ENCODE assay signal across 12 cellular contexts in genomic region chr2:94871226-94872087, GRCh38. TPM values are rescaled to one million over a fixed set of nuclear protein-coding genes. Genes with fewer than 3 reads are reported as not detected.
DNase-seq lines count a peak whose midpoint lies in the region; ATAC-seq and TF ChIP-seq lines count a peak whose summit lies in the region.
"Had no signal": no experiment of that assay in that cellular context is flagged by ENCODE, and none has a peak within 500 bp of the region (broad histone marks: within the 10 kb centered on the region; RNA-seq: fewer than 3 reads in every experiment).

Gene TEKT4 (plus strand): TSS chr2:94871430. CDS start chr2:94871580, 150 bp downstream.

- no peak within 1 kb of the TSS for H3K9ac ChIP-seq in IMR-90 (ENCODE audit: low read depth, low read length)

- intact Hi-C loops in IMR-90 (cut with micrococcal nuclease), result no loop called here

- H3K23ac ChIP-seq in IMR-90 (ENCODE audit: low read depth, low read length), result no peak within 1 kb of the TSS

- H3K27ac ChIP-seq in IMR-90 (ENCODE audit: insufficient read depth, low read length), result no peak within 1 kb of the TSS
- H3K27ac ChIP-seq: thoracic aorta had no signal

- H3K4me3 Mint-ChIP-seq in brain (peak within 1 kb of the TSS; percentile 39 to 70 (median 66)), nephron progenitor cell (peak within 1 kb of the TSS; percentile 72)

- no peak within 1 kb of the TSS for H4K5ac ChIP-seq in IMR-90 (ENCODE audit: low read depth, low read length)

- no peak within 1 kb of the TSS for H2BK15ac ChIP-seq in IMR-90 (ENCODE audit: low read depth, low read length)

- TF ChIP-seq CTCF in IMR-90 (conservative IDR thresholded peaks at IDR 0.05; ENCODE audit: low read depth, low read length) (no peak), brain (conservative IDR thresholded peaks at IDR 0.05) (no peak), nephron progenitor cell (IDR thresholded peaks at IDR 0.05) (no peak)

- no peak within 1 kb of the TSS for H3K14ac ChIP-seq in IMR-90 (replicated peaks; ENCODE audit: low read depth, low read length)

- H4K20me1 ChIP-seq in IMR-90 (ENCODE audit: insufficient read depth, low read length), result no peaks in the 10 kb centered on the region

- no peaks in the 10 kb centered on the region for H3K9me3 ChIP-seq in IMR-90 (ENCODE audit: control insufficient read depth, insufficient read depth, low read length)
- H3K9me3 ChIP-seq: thoracic aorta had no signal

- DNase-seq in DMS53 treated with DMSO at 0.1 percent for 48 hours (lab: John Stamatoyannopoulos, UW; ENCODE audit: unreplicated experiment), result peak; percentile 79
- DNase-seq in IMR-90, result no peak
- peak; percentile 72 for DNase-seq in nephron progenitor cell
- DNase-seq in stimulated activated naive CD4-positive, alpha-beta T cell (lab: John Stamatoyannopoulos, UW), result no peak
- DNase-seq in nucleus accumbens (lab: John Stamatoyannopoulos, UW), result no peak
- DNase-seq: NCI-H1092; stimulated activated CD4-positive, alpha-beta T cell treated with anti-CD3 and anti-CD28 coated beads, Interleukin-2, amount 100 ng/mL, for 24 hours had no signal

- no peak within 1 kb of the TSS for H4K8ac ChIP-seq in IMR-90 (ENCODE audit: low read depth in 2 of 2, low read length in 2 of 2)

- H3K9me3 Mint-ChIP-seq in brain (no peaks in the 10 kb centered on the region), nephron progenitor cell (peaks cover 20% of the 10 kb centered on the region)

- no peak within 1 kb of the TSS for H3K56ac ChIP-seq in IMR-90 (ENCODE audit: extremely low read depth, insufficient read depth, low read length)

- no peaks in the 10 kb centered on the region for H3K79me1 ChIP-seq in IMR-90 (ENCODE audit: low read depth in 1 of 2, low read length in 2 of 2)

- peaks cover 17% of the 10 kb centered on the region for H3K27me3 Mint-ChIP-seq in brain
- H3K27me3 Mint-ChIP-seq in nephron progenitor cell (ENCODE audit: low read depth, poor library complexity), result peaks cover 57% of the 10 kb centered on the region

- H3K27me3 ChIP-seq in IMR-90 (ENCODE audit: control insufficient read depth, insufficient read depth, low read length), result peaks cover 2% of the 10 kb centered on the region; the same call in 1 of the 2 replicates

- H3K4me2 ChIP-seq in IMR-90 (ENCODE audit: low read depth, low read length), result no peak within 1 kb of the TSS

- H3K36me3 Mint-ChIP-seq in brain (no peaks in the 10 kb centered on the region), nephron progenitor cell (ENCODE audit: low read depth) (no peaks in the 10 kb centered on the region)

- H2BK120ac ChIP-seq in IMR-90 (ENCODE audit: low read depth, low read length), result no peak within 1 kb of the TSS

- dilution Hi-C loops in IMR-90 (cut with HindIII; ENCODE audit: low sequenced_read_pairs, unreplicated experiment), result no loop called here

- TF ChIP-seq RAD21 in IMR-90 (IDR thresholded peaks at IDR 0.05; ENCODE audit: low read length), result no peak

- no peak within 1 kb of the TSS for H2AK5ac ChIP-seq in IMR-90 (ENCODE audit: low read depth, low read length)

- H2BK5ac ChIP-seq in IMR-90 (ENCODE audit: low read depth, low read length, poor library complexity, severe bottlenecking), result no peak within 1 kb of the TSS

- H2AFZ ChIP-seq in IMR-90 (replicated peaks; ENCODE audit: low read length, poor library complexity), result no peak within 1 kb of the TSS

- no TSS peak for BruUV-seq in IMR-90 (replicated peaks; lab: Mats Ljungman, UMichigan)

- in situ Hi-C loops in IMR-90 (cut with MboI; ENCODE audit: low sequenced_read_pairs), result no loop called here

- H4K91ac ChIP-seq in IMR-90 (ENCODE audit: insufficient read depth, low read depth, low read length), result no peak within 1 kb of the TSS

- H3K4me3 ChIP-seq in IMR-90 (ENCODE audit: insufficient read depth, low read depth, low read length), result no peak within 1 kb of the TSS
- H3K4me3 ChIP-seq: thoracic aorta had no signal

- H3K4ac ChIP-seq in IMR-90 (ENCODE audit: low read depth, low read length), result no peak within 1 kb of the TSS

- WGBS in IMR-90 (ENCODE audit: extremely low coverage in 2 of 2, insufficient read length in 1 of 2), 2 experiments, result 36% methylated on average over 33 of the region's 59 CpGs; no CpG with 5 or more reads in 1 of the 2 experiments

- H3K4me1 Mint-ChIP-seq in brain, result no peaks in the 10 kb centered on the region
- peaks cover 9% of the 10 kb centered on the region for H3K4me1 Mint-ChIP-seq in nephron progenitor cell

- no peaks in the 10 kb centered on the region for H3K9me1 ChIP-seq in IMR-90 (ENCODE audit: insufficient read depth, low read length)

- no peak within 1 kb of the TSS for H3K18ac ChIP-seq in IMR-90 (ENCODE audit: low read depth, low read length)

- no peak within 1 kb of the TSS for H2BK20ac ChIP-seq in IMR-90 (ENCODE audit: low read depth, low read length)

- no peak for TF ChIP-seq POLR2A in IMR-90 (IDR thresholded peaks at IDR 0.05; ENCODE audit: low read depth, low read length)

- no peaks in the 10 kb centered on the region for H3K36me3 ChIP-seq in IMR-90 (ENCODE audit: control insufficient read depth, insufficient read depth, low read length)
- H3K36me3 ChIP-seq: thoracic aorta had no signal

- ATAC-seq in IMR-90 (ENCODE audit: low read depth) (peak; percentile 63), GM21717 (IDR thresholded peaks at IDR 0.05; ENCODE audit: unreplicated experiment) (no peak), HG03095 (IDR thresholded peaks at IDR 0.05; ENCODE audit: unreplicated experiment) (no peak)

- no peak within 1 kb of the TSS for H2AK9ac ChIP-seq in IMR-90 (replicated peaks; ENCODE audit: low read depth, low read length, poor library complexity)

- H3K27ac Mint-ChIP-seq in brain (no peak within 1 kb of the TSS), nephron progenitor cell (peak within 1 kb of the TSS; percentile 59)

- H3K4me1 ChIP-seq in IMR-90 (ENCODE audit: control insufficient read depth, insufficient read depth, low read length), result no peaks in the 10 kb centered on the region

- POLR2A ChIA-PET in IMR-90 (lab: Charles Lee; ENCODE audit: unreplicated experiment), result no interaction called here

- CTCF ChIA-PET in IMR-90 (lab: Yijun Ruan, JAX), result no interaction called here

TF ChIP-seq in IMR-90, 13 proteins besides CTCF, POLR2A, EP300 and RAD21:
- TF ChIP-seq USF2 (IDR thresholded peaks at IDR 0.05; ENCODE audit: low read depth, low read length), result no peak
- no peak for TF ChIP-seq ELK1 (IDR thresholded peaks at IDR 0.05; ENCODE audit: borderline replicate concordance, low read depth, low read length)
- TF ChIP-seq MXI1 (IDR thresholded peaks at IDR 0.05; ENCODE audit: borderline replicate concordance, low read depth, low read length), result no peak
- TF ChIP-seq BHLHE40 (IDR thresholded peaks at IDR 0.05; ENCODE audit: low read depth, low read length), result no peak
- TF ChIP-seq SMC3 (IDR thresholded peaks at IDR 0.05; ENCODE audit: low read depth, low read length), result no peak

RNA-seq across cellular contexts. Expression of gene TEKT4, which starts in this region (rescaled TPM):
- not detected in 2 replicates for total RNA-seq in IMR-90 (2012; rRNA removed)
- polyA plus RNA-seq in IMR-90 (2012; rRNA removed) (not detected in 2 replicates), brain (ENCODE audit: insufficient read depth, low read depth, low replicate concordance) (not detected)
- polyA plus RNA-seq in IMR-90 (2012; cell fraction: cytosol; rRNA removed), result not detected in 2 replicates
- polyA plus RNA-seq in IMR-90 (2012; cell fraction: nucleus; rRNA removed; ENCODE audit: low replicate concordance), result not detected in 2 replicates
- total RNA-seq: fibroblast of villous mesenchyme, thoracic aorta had no signal

Comparison
In these comparisons a context has a peak if more than half of its experiments do, and no peak if none do; other contexts are left out.
1. Peak in ATAC-seq in IMR-90; RNA of the gene not detected or under 1 TPM.
2. DNase-seq: peak in DMS53 treated with DMSO at 0.1 percent for 48 hours (single experiment) and nephron progenitor cell (single experiment); none in IMR-90 (single experiment), stimulated activated naive CD4-positive, alpha-beta T cell (0 of 6) and nucleus accumbens (0 of 56).